In genomic region chr1:84506729-84507453, GRCh38 we compare ENCODE assay signal across 1 cellular context.
A peak's percentile ranks its signal among the peaks of the same experiment; 100 is the strongest.
TF ChIP-seq lines count a peak whose summit lies in the region.

No MANE protein-coding gene starts in this region.

TF ChIP-seq in HepG2, 621 proteins besides CTCF, POLR2A, EP300 and RAD21 (continued from another document):
- TF ChIP-seq, protein P1, sequence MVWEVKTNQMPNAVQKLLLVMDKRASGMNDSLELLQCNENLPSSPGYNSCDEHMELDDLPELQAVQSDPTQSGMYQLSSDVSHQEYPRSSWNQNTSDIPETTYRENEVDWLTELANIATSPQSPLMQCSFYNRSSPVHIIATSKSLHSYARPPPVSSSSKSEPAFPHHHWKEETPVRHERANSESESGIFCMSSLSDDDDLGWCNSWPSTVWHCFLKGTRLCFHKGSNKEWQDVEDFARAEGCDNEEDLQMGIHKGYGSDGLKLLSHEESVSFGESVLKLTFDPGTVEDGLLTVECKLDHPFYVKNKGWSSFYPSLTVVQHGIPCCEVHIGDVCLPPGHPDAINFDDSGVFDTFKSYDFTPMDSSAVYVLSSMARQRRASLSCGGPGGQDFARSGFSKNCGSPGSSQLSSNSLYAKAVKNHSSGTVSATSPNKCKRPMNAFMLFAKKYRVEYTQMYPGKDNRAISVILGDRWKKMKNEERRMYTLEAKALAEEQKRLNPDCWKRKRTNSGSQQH (CRISPR knock-in tag; IDR thresholded peaks at IDR 0.05; ENCODE audit: low read depth), result no peak
- TF ChIP-seq ZNF850 (CRISPR knock-in tag; conservative IDR thresholded peaks at IDR 0.05) (no peak), ZNF432 (CRISPR knock-in tag; IDR thresholded peaks at IDR 0.05; ENCODE audit: borderline replicate concordance) (no peak), NCOR1 (IDR thresholded peaks at IDR 0.05; ENCODE audit: borderline replicate concordance, low read length) (no peak), ZMYM3 (CRISPR knock-in tag; IDR thresholded peaks at IDR 0.05) (0 out of 2 replicates have a peak, but pooled peaks have one; percentile 21), KDM6A (CRISPR knock-in tag; IDR thresholded peaks at IDR 0.05; ENCODE audit: low read depth) (no peak), SP2 (CRISPR knock-in tag; IDR thresholded peaks at IDR 0.05) (no peak), ZSCAN31 (CRISPR knock-in tag; IDR thresholded peaks at IDR 0.05; ENCODE audit: low read depth) (no peak), ZNF563 (CRISPR knock-in tag; IDR thresholded peaks at IDR 0.05) (no peak), ZNF350 (CRISPR knock-in tag; IDR thresholded peaks at IDR 0.05; ENCODE audit: borderline replicate concordance, low read depth) (no peak), IKZF4 (CRISPR knock-in tag; IDR thresholded peaks at IDR 0.05; ENCODE audit: borderline replicate concordance, low read depth, not compliant biosample characterization) (no peak), KMT2A (CRISPR knock-in tag; IDR thresholded peaks at IDR 0.05) (no peak), ZMAT3 (CRISPR knock-in tag; conservative IDR thresholded peaks at IDR 0.05) (no peak), ZNF317 (CRISPR knock-in tag; IDR thresholded peaks at IDR 0.05) (0 out of 2 replicates have a peak, but pooled peaks have one; percentile 1), RXRA (CRISPR knock-in tag; IDR thresholded peaks at IDR 0.05) (no peak), MATR3 (CRISPR knock-in tag; IDR thresholded peaks at IDR 0.05) (no peak), PRMT3 (CRISPR knock-in tag; IDR thresholded peaks at IDR 0.05; ENCODE audit: borderline replicate concordance, low read depth) (no peak), FOXP4 (CRISPR knock-in tag; IDR thresholded peaks at IDR 0.05) (no peak), ZNF468 (CRISPR knock-in tag; IDR thresholded peaks at IDR 0.05) (no peak), PRDM10 (CRISPR knock-in tag; IDR thresholded peaks at IDR 0.05; ENCODE audit: low read depth) (no peak), ZZZ3 (CRISPR knock-in tag; IDR thresholded peaks at IDR 0.05; ENCODE audit: borderline replicate concordance) (no peak), ZNF883 (CRISPR knock-in tag; IDR thresholded peaks at IDR 0.05; ENCODE audit: not compliant biosample characterization) (no peak), ZNF160 (CRISPR knock-in tag; IDR thresholded peaks at IDR 0.05) (no peak), ZNF333 (CRISPR knock-in tag; IDR thresholded peaks at IDR 0.05; ENCODE audit: borderline replicate concordance) (no peak), HHEX (CRISPR knock-in tag; IDR thresholded peaks at IDR 0.05) (no peak), NBN (conservative IDR thresholded peaks at IDR 0.05) (no peak), PHF21A (CRISPR knock-in tag; IDR thresholded peaks at IDR 0.05) (0 out of 2 replicates have a peak, but pooled peaks have one; percentile 1), MXD3 (CRISPR knock-in tag; IDR thresholded peaks at IDR 0.05) (no peak), MEIS2 (CRISPR knock-in tag; IDR thresholded peaks at IDR 0.05) (no peak), ZNF431 (CRISPR knock-in tag; IDR thresholded peaks at IDR 0.05; ENCODE audit: borderline replicate concordance, low read depth) (no peak), MXD4 (CRISPR knock-in tag; IDR thresholded peaks at IDR 0.05) (no peak; the same call in 1 of the 2 replicates), ZSCAN25 (CRISPR knock-in tag; IDR thresholded peaks at IDR 0.05) (peak; percentile 8; the same call in 1 of the 2 replicates), ZNF446 (CRISPR knock-in tag; IDR thresholded peaks at IDR 0.05) (no peak), ZGPAT (CRISPR knock-in tag; IDR thresholded peaks at IDR 0.05) (peak; percentile 29; the same call in 1 of the 2 replicates), NPAS2 (CRISPR knock-in tag; IDR thresholded peaks at IDR 0.05; ENCODE audit: borderline replicate concordance) (no peak), ZNF44 (CRISPR knock-in tag; IDR thresholded peaks at IDR 0.05) (no peak), DDIT3 (CRISPR knock-in tag; IDR thresholded peaks at IDR 0.05) (no peak)
- TF ChIP-seq, protein P2, sequence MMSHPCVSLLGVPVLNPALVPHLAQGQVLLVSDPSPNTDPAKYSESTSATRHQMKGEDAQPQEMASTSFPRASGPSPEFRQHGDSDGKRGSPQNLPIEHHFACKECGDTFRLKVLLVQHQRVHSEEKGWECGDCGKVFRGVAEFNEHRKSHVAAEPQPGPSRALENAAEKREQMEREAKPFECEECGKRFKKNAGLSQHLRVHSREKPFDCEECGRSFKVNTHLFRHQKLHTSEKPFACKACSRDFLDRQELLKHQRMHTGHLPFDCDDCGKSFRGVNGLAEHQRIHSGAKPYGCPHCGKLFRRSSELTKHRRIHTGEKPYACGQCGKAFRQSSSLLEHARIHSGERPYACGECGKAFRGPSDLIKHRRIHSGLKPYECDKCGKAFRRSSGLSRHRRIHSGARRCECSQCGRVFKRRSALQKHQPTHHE (CRISPR knock-in tag; IDR thresholded peaks at IDR 0.05; ENCODE audit: borderline replicate concordance), result no peak
- TF ChIP-seq, protein P3, sequence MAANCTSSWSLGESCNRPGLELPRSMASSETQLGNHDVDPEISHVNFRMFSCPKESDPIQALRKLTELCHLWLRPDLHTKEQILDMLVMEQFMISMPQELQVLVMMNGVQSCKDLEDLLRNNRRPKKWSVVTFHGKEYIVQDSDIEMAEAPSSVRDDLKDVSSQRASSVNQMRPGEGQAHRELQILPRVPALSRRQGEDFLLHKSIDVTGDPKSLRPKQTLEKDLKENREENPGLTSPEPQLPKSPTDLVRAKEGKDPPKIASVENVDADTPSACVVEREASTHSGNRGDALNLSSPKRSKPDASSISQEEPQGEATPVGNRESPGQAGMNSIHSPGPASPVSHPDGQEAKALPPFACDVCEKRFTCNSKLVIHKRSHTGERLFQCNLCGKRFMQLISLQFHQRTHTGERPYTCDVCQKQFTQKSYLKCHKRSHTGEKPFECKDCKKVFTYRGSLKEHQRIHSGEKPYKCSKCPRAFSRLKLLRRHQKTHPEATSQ (CRISPR knock-in tag; IDR thresholded peaks at IDR 0.05; ENCODE audit: borderline replicate concordance), result peak; percentile 28; the same call in 1 of the 2 replicates
- TF ChIP-seq, protein P4, sequence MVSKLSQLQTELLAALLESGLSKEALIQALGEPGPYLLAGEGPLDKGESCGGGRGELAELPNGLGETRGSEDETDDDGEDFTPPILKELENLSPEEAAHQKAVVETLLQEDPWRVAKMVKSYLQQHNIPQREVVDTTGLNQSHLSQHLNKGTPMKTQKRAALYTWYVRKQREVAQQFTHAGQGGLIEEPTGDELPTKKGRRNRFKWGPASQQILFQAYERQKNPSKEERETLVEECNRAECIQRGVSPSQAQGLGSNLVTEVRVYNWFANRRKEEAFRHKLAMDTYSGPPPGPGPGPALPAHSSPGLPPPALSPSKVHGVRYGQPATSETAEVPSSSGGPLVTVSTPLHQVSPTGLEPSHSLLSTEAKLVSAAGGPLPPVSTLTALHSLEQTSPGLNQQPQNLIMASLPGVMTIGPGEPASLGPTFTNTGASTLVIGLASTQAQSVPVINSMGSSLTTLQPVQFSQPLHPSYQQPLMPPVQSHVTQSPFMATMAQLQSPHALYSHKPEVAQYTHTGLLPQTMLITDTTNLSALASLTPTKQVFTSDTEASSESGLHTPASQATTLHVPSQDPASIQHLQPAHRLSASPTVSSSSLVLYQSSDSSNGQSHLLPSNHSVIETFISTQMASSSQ (IDR thresholded peaks at IDR 0.05; ENCODE audit: low read depth), result no peak
- TF ChIP-seq, protein P4 (CRISPR knock-in tag; IDR thresholded peaks at IDR 0.05; ENCODE audit: borderline replicate concordance), result no peak
